ENCODE assay signal across 11 cellular contexts in genomic region chr11:71286701-71287643, GRCh38. TPM values are rescaled to one million over a fixed set of nuclear protein-coding genes. Genes with fewer than 3 reads are reported as not detected.
A peak's percentile ranks its signal among the peaks of the same experiment; 100 is the strongest.
DNase-seq lines count a peak whose midpoint lies in the region; ATAC-seq and TF ChIP-seq lines count a peak whose summit lies in the region.
"Had no signal": no experiment of that assay in that cellular context is flagged by ENCODE, and none has a peak within 500 bp of the region (broad histone marks: within the 10 kb centered on the region; RNA-seq: fewer than 3 reads in every experiment).

No MANE protein-coding gene starts in this region.

- H3K4me3 Mint-ChIP-seq in MCF 10A (ENCODE audit: unreplicated experiment) = peak overlapping the region; percentile 55
- H3K4me3 Mint-ChIP-seq: CD8-positive, alpha-beta memory T cell had no signal

- H3K4me1 ChIP-seq in right atrium auricular region (no peaks in the 10 kb centered on the region), lung (ENCODE audit: control insufficient read depth in 2 of 2, insufficient read depth in 2 of 2, low read length in 2 of 2) (peaks cover 0 to 19% of the 10 kb centered on the region in 2 donors)

- ATAC-seq in lung (ENCODE audit: insufficient read depth, low FRiP score) (no peak), GM18505 (IDR thresholded peaks at IDR 0.05; ENCODE audit: unreplicated experiment) (no peak)

- no peaks in the 10 kb centered on the region for H3K36me3 Mint-ChIP-seq in MCF 10A (ENCODE audit: insufficient read depth, unreplicated experiment)
- H3K36me3 Mint-ChIP-seq: CD8-positive, alpha-beta memory T cell had no signal

- no peak overlapping the region for H3K27ac Mint-ChIP-seq in MCF 10A (ENCODE audit: low read depth, unreplicated experiment)
- H3K27ac Mint-ChIP-seq: CD8-positive, alpha-beta memory T cell had no signal

- TF ChIP-seq POLR2A in GM18505 (IDR thresholded peaks at IDR 0.05; ENCODE audit: borderline replicate concordance, extremely low read depth, insufficient read depth, insufficient read length) = no peak

- POLR2A ChIA-PET in MCF 10A (lab: Yijun Ruan, JAX) = interaction anchor here (0.7 to 3.1 kb wide), 5 partner anchors 11 to 166 kb away, joined by 3 to 26 read pairs (median 3); partner anchors contain the start of genes DHCR7 and NADSYN1

- TF ChIP-seq CTCF in right atrium auricular region (IDR thresholded peaks at IDR 0.05) (no peak), MCF 10A (IDR thresholded peaks at IDR 0.05; ENCODE audit: unreplicated experiment) (no peak), lung (IDR thresholded peaks at IDR 0.05; ENCODE audit: control extremely low read depth, extremely low read depth) (no peak)

- H3K27me3 ChIP-seq in right atrium auricular region (no peaks in the 10 kb centered on the region), lung (ENCODE audit: control insufficient read depth, insufficient read depth) (no peaks in the 10 kb centered on the region)

- CTCF ChIA-PET in MCF 10A (lab: Yijun Ruan, JAX) = interaction anchor here (0.6 kb wide), 4 partner anchors 161 to 1532 kb away, joined by 3 to 5 read pairs (median 4); partner anchors contain the start of gene DHCR7

- intact Hi-C loops in cardiac septum (cut with DNase I) = no loop called here
- intact Hi-C loops in MCF 10A (cut with micrococcal nuclease) = no loop called here

- no TSS peak for BruUV-seq in MCF 10A (replicated peaks; lab: Mats Ljungman, UMichigan)

- H3K4me1 Mint-ChIP-seq in MCF 10A (ENCODE audit: insufficient read depth, unreplicated experiment) = peaks cover 16% of the 10 kb centered on the region
- H3K4me1 Mint-ChIP-seq: CD8-positive, alpha-beta memory T cell had no signal

- WGBS in lung, 2 donors = 57 to 68% methylated on average over 14 of the region's 14 CpGs

- no peaks in the 10 kb centered on the region for H3K9me3 Mint-ChIP-seq in MCF 10A (ENCODE audit: unreplicated experiment)

- peaks cover 0 to 34% of the 10 kb centered on the region in 2 donors for H3K9me3 ChIP-seq in right atrium auricular region
- peaks cover 2 to 5% of the 10 kb centered on the region in 2 donors for H3K9me3 ChIP-seq in lung (ENCODE audit: control insufficient read depth in 2 of 2, insufficient read depth in 1 of 2, low read length in 1 of 2)

- no peak overlapping the region for H3K27ac ChIP-seq in right atrium auricular region
- H3K27ac ChIP-seq in lung (ENCODE audit: low read depth in 1 of 2, low read length in 1 of 2) = peak overlapping the region in 1 of 2 donors; percentile 57

- peak; percentile 43 for DNase-seq in cardiac septum (ENCODE audit: low spot score)
- DNase-seq in right atrium auricular region (ENCODE audit: low spot score) = no peak
- DNase-seq in MCF 10A (ENCODE audit: unreplicated experiment) = peak; percentile 74
- peak; percentile 71 for DNase-seq in lung (ENCODE audit: low spot score)
- DNase-seq in effector CD4-positive, alpha-beta T cell = no peak
- DNase-seq in activated gamma-delta T cell (lab: John Stamatoyannopoulos, UW) = no peak
- DNase-seq in activated CD4-positive, alpha-beta T cell treated with anti-CD3 and anti-CD28 coated beads, Interleukin-2, amount 50 U/mL, for 1 hour = no peak
- DNase-seq: activated CD4-positive, CD25-positive, alpha-beta regulatory T cell treated with anti-CD3 and anti-CD28 coated beads, Interleukin-2, amount 50 U/mL, for 72 hours; CD8-positive, alpha-beta memory T cell; stimulated activated CD4-positive, alpha-beta T cell treated with anti-CD3 and anti-CD28 coated beads, Interleukin-15, amount 100 ng/mL, for 24 hours had no signal

- H3K36me3 ChIP-seq in right atrium auricular region (no peaks in the 10 kb centered on the region), lung (ENCODE audit: control insufficient read depth in 2 of 2, insufficient read depth in 2 of 2, low read length in 2 of 2) (no peaks in the 10 kb centered on the region)

- no peak overlapping the region for H3K4me3 ChIP-seq in right atrium auricular region
- no peak overlapping the region for H3K4me3 ChIP-seq in lung

- H3K27me3 Mint-ChIP-seq in MCF 10A (ENCODE audit: insufficient read depth, unreplicated experiment) = no peaks in the 10 kb centered on the region

RNA-seq across cellular contexts. Expression of gene SHANK2, which starts 34.6 kb away (rescaled TPM):
- total RNA-seq in cardiac septum (0.11 TPM), right atrium auricular region (under 1 TPM; 0.07 to 0.35 TPM), MCF 10A (2022) (0.52 and 0.86 TPM in 2 replicates), lung (10 to 100 TPM; 42.7 to 55.4 TPM)
- polyA plus RNA-seq in lung = 1 to 10 TPM; 3.0 to 9.0 TPM
- total RNA-seq: CD8-positive, alpha-beta memory T cell had no signal
- polyA plus RNA-seq: CD8-positive, alpha-beta memory T cell had no signal

Comparison
In these comparisons a context has a peak if more than half of its experiments do, and no peak if none do; other contexts are left out.
1. DNase-seq: peak in cardiac septum (single experiment), MCF 10A (single experiment) and lung (single experiment); none in right atrium auricular region (single experiment), effector CD4-positive, alpha-beta T cell (single experiment), activated gamma-delta T cell (single experiment) and activated CD4-positive, alpha-beta T cell treated with anti-CD3 and anti-CD28 coated beads, Interleukin-2, amount 50 U/mL, for 1 hour (single experiment).
2. RNA of gene SHANK2, which starts 34.6 kb away (total RNA-seq): 42.7 to 55.4 TPM in lung; 0.52 to 0.86 TPM in MCF 10A, 0.07 to 0.35 TPM in right atrium auricular region and 0.11 TPM in cardiac septum (single experiment); every median in the first group is over 10 times any median in the second.